ENCODE assay signal across 17 cellular contexts in the genomic region with DNA sequence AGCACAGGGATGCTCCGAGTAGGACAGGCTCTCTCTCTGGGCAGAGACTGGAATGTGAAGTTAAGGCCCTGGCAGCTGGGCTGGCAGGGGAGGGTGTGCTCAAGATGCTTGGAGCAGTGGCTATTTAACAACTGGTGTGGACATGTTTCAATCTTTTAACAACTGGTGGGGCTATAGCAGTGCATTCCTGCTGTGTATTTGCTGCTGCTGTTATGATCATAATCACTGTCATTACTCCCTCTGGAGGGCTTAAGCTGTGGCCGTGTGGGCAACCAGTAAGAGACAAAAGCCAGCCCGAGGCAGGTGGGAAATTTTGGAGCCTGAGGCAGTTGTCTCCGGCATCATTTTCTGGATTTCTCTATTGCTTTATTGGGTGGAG. TPM values are rescaled to one million over a fixed set of nuclear protein-coding genes. Genes with fewer than 3 reads are reported as not detected.
DNase-seq lines count a peak whose midpoint lies in the region; ATAC-seq lines count a peak whose summit lies in the region.
"Had no signal": no experiment of that assay in that cellular context is flagged by ENCODE, and none has a peak within 500 bp of the region (broad histone marks: within the 10 kb centered on the region; RNA-seq: fewer than 3 reads in every experiment).

No MANE protein-coding gene starts in this region.

- H3K36me3 ChIP-seq in Karpas-422 (ENCODE audit: insufficient read depth, low read length): no peaks in the 10 kb centered on the region
- H3K36me3 ChIP-seq in neuronal stem cell (replicated peaks in 1 of 2; ENCODE audit: control insufficient read depth in 2 of 2, insufficient read depth in 2 of 2, low read length in 2 of 2): no peaks in the 10 kb centered on the region
- H3K36me3 ChIP-seq: Peyer's patch had no signal

- no peak overlapping the region for H2BK120ac ChIP-seq in neuronal stem cell (ENCODE audit: low read depth, low read length)

- H3K27me3 ChIP-seq in Karpas-422 (ENCODE audit: low read length): peaks cover 2% of the 10 kb centered on the region; the same call in 1 of the 2 replicates
- peaks cover 0 to 45% (median 2%) of the 10 kb centered on the region in 3 experiments for H3K27me3 ChIP-seq in neuronal stem cell (ENCODE audit: control insufficient read depth in 3 of 3, insufficient read depth in 3 of 3, low read depth in 1 of 3, low read length in 3 of 3)
- H3K27me3 ChIP-seq: Peyer's patch had no signal

- H3K4ac ChIP-seq in neuronal stem cell (ENCODE audit: low read length): no peak overlapping the region

- H3K9ac ChIP-seq in Karpas-422 (ENCODE audit: low read length) (no peak overlapping the region), neuronal stem cell (ENCODE audit: low read depth, low read length, poor library complexity) (no peak overlapping the region)

- no peak overlapping the region for H2BK15ac ChIP-seq in neuronal stem cell (ENCODE audit: low read length)

- H3K4me2 ChIP-seq in Karpas-422 (ENCODE audit: low read depth, low read length, poor library complexity, severe bottlenecking): peak overlapping the region; percentile 27
- H3K4me2 ChIP-seq in neuronal stem cell (ENCODE audit: insufficient read depth, low read length, poor library complexity, severe bottlenecking): no peak overlapping the region

- no peaks in the 10 kb centered on the region for H4K20me1 ChIP-seq in Karpas-422 (ENCODE audit: insufficient read depth, low read depth, low read length)

- H4K8ac ChIP-seq in neuronal stem cell (ENCODE audit: low read depth, low read length): no peak overlapping the region

- H3K18ac ChIP-seq in neuronal stem cell (ENCODE audit: low read length): no peak overlapping the region

- H3K79me1 ChIP-seq in neuronal stem cell (ENCODE audit: low read depth, low read length): no peaks in the 10 kb centered on the region

- H3K9me3 ChIP-seq in Karpas-422 (ENCODE audit: low read length) (no peaks in the 10 kb centered on the region), neuronal stem cell (replicated peaks in 1 of 2; ENCODE audit: control insufficient read depth in 2 of 2, insufficient read depth in 1 of 2, low read depth in 1 of 2, low read length in 2 of 2) (no peaks in the 10 kb centered on the region)
- H3K9me3 ChIP-seq: Peyer's patch had no signal

- no peak overlapping the region for H4K91ac ChIP-seq in neuronal stem cell (ENCODE audit: low read depth, low read length, poor library complexity)

- ATAC-seq in Right ventricle myocardium superior (ENCODE audit: poor library complexity): no peak
- ATAC-seq: HepG2 had no signal

- no CpG with 5 or more reads among the region's 4 CpGs for WGBS in neuronal stem cell (ENCODE audit: extremely low coverage in 2 of 2, insufficient read length in 2 of 2, insufficient replicate concordance in 1 of 2), 2 donors

- no peak overlapping the region for H3K4me3 ChIP-seq in Karpas-422 (ENCODE audit: low read length)
- H3K4me3 ChIP-seq in neuronal stem cell (ENCODE audit: low read length in 2 of 2): no peak overlapping the region
- H3K4me3 ChIP-seq: Peyer's patch had no signal

- H3K4me1 ChIP-seq in Karpas-422 (ENCODE audit: low read length) (peaks cover 11% of the 10 kb centered on the region), neuronal stem cell (ENCODE audit: control insufficient read depth in 2 of 2, insufficient read depth in 1 of 2, low read depth in 1 of 2, low read length in 2 of 2) (peaks cover 4 to 14% of the 10 kb centered on the region in 2 donors)
- H3K4me1 ChIP-seq: Peyer's patch had no signal

- H2AFZ ChIP-seq in Karpas-422 (ENCODE audit: low read length): no peak overlapping the region
- peak overlapping the region; percentile 49 for H2AFZ ChIP-seq in neuronal stem cell (ENCODE audit: low read length)

- no peak overlapping the region for H2BK5ac ChIP-seq in neuronal stem cell (ENCODE audit: low read length)

- no peaks in the 10 kb centered on the region for H3K79me2 ChIP-seq in Karpas-422 (ENCODE audit: low read length)

- H2BK12ac ChIP-seq in neuronal stem cell (ENCODE audit: low read length): no peak overlapping the region

- DNase-seq in Karpas-422 (no peak), NCI-H69 (lab: John Stamatoyannopoulos, UW) (peak; percentile 57), neuronal stem cell (ENCODE audit: low spot score) (no peak), dedifferentiated amniotic fluid mesenchymal stem cell (ENCODE audit: extremely low spot score) (no peak), Right ventricle myocardium superior (no peak), Ammon's horn (ENCODE audit: low spot score) (no peak)
- DNase-seq: C1 segment of cervical spinal cord; CD8-positive, alpha-beta memory T cell; DMS79; KBM-7; MV-4-11; NCI-H1930; SW 1271; T-helper 2 cell had no signal

- H3K14ac ChIP-seq in neuronal stem cell (ENCODE audit: low read length): no peak overlapping the region

- no peak overlapping the region for H3K23ac ChIP-seq in neuronal stem cell (ENCODE audit: low read depth, low read length, poor library complexity)

- H3K27ac ChIP-seq in Karpas-422 (ENCODE audit: low read length) (no peak overlapping the region), cingulate gyrus (ENCODE audit: low read depth, low read length) (peak overlapping the region; percentile 39), neuronal stem cell (replicated peaks; ENCODE audit: low read length) (no peak overlapping the region)
- H3K27ac ChIP-seq: Peyer's patch had no signal

- no peaks in the 10 kb centered on the region for H3K9me2 ChIP-seq in Karpas-422 (replicated peaks; ENCODE audit: insufficient read depth, low read length)

- no peak overlapping the region for H2AK5ac ChIP-seq in neuronal stem cell (ENCODE audit: low read depth, low read length)

- intact Hi-C loops in Right ventricle myocardium superior (cut with DNase I): no loop called here

RNA-seq across cellular contexts. Expression of a gene that starts 33.3 kb away (rescaled TPM):
- 0.07 TPM in 1 of 2 replicates, not detected in the other for total RNA-seq in Karpas-422 (2014; rRNA removed; shearing (Covaris generic); ENCODE audit: low replicate concordance)
- polyA plus RNA-seq in neuronal stem cell (2013, experiment 1 of 2): 2.0 TPM
- 1.9 TPM for polyA plus RNA-seq in neuronal stem cell (2013, experiment 2 of 2)
- 4.0 TPM for total RNA-seq in Right ventricle myocardium superior
- polyA plus RNA-seq: CD8-positive, alpha-beta memory T cell had no signal
